ENCODE assay signal across 11 cellular contexts in the genomic region with DNA sequence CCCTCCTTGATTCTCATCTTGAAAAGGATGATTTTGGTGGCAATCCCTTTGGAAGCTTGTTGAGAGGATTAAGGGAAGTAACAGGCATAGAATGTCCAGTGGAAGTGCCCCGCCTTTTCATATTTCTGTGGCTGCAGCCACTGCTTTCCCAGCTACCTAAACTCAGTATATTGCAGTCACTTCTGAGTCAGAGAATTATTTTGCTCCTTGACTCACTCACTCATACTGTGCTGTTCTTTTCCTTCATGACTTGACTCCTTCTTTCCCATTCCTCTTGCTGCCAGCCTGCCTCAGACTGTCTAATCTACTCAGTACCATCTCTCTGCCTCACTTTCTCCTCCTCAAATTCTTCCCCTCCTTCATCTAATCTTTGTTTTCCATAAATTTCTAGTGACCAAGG. TPM values are rescaled to one million over a fixed set of nuclear protein-coding genes. Genes with fewer than 3 reads are reported as not detected.
DNase-seq lines count a peak whose midpoint lies in the region; ATAC-seq and TF ChIP-seq lines count a peak whose summit lies in the region.
"Had no signal": no experiment of that assay in that cellular context is flagged by ENCODE, and none has a peak within 500 bp of the region (broad histone marks: within the 10 kb centered on the region; RNA-seq: fewer than 3 reads in every experiment).

No MANE protein-coding gene starts in this region.

- no peak overlapping the region for H3K4me3 ChIP-seq in Panc1 (ENCODE audit: low read depth in 2 of 2, low read length in 2 of 2)
- H3K4me3 ChIP-seq: right lobe of liver had no signal

- no peaks in the 10 kb centered on the region for H3K9me3 ChIP-seq in Panc1 (ENCODE audit: control insufficient read depth, insufficient read depth, low read depth, low read length)
- H3K9me3 ChIP-seq: right lobe of liver had no signal

- POLR2A ChIA-PET in Panc1 (lab: Charles Lee): no interaction called here

- no TSS peak for BruUV-seq in Panc1 (replicated peaks; lab: Mats Ljungman, UMichigan)

- H3K4me1 ChIP-seq in Panc1 (ENCODE audit: control insufficient read depth, insufficient read depth, low read length): peaks cover 3% of the 10 kb centered on the region; the same call in 1 of the 2 replicates
- H3K4me1 ChIP-seq: right lobe of liver had no signal

- in situ Hi-C loops in Panc1 (cut with HindIII; ENCODE audit: low pct_unique_long_range_greater_than_20kb, low sequenced_read_pairs): loop anchor here (25.0 kb wide), 1 partner anchor 182 kb away; no protein-coding TSS in a partner anchor

- H3K27ac ChIP-seq in Panc1 (ENCODE audit: low read length) (no peak overlapping the region), epithelial cell of prostate (peak overlapping the region; percentile 52)
- H3K27ac ChIP-seq: right lobe of liver had no signal

- ATAC-seq in Panc1 (peak; percentile 53; the same call in 1 of the 2 replicates), sciatic nerve (no peak), GM19035 (IDR thresholded peaks at IDR 0.05; ENCODE audit: unreplicated experiment) (no peak), HG03521 (IDR thresholded peaks at IDR 0.05; ENCODE audit: unreplicated experiment) (no peak)
- ATAC-seq: right lobe of liver had no signal

- intact Hi-C loops in Panc1 (cut with micrococcal nuclease; ENCODE audit: unreplicated experiment) (no loop called here), sciatic nerve (cut with DNase I) (no loop called here)

- H3K27me3 ChIP-seq in Panc1 (ENCODE audit: control insufficient read depth, insufficient read depth, low read length): no peaks in the 10 kb centered on the region
- H3K27me3 ChIP-seq: right lobe of liver had no signal

- CTCF ChIA-PET in Panc1 (lab: Charles Lee): no interaction called here

- H3K36me3 ChIP-seq in Panc1 (ENCODE audit: control insufficient read depth, insufficient read depth, low read length): no peaks in the 10 kb centered on the region
- H3K36me3 ChIP-seq: right lobe of liver had no signal

- DNase-seq in HCEC 1CT: peak; percentile 82
- peak; percentile 15 for DNase-seq in Panc1 (ENCODE audit: low read depth, low spot score)
- peak; percentile 29 for DNase-seq in epithelial cell of prostate (ENCODE audit: low read depth, low spot score)
- peak; percentile 77 for DNase-seq in renal cortical epithelial cell (ENCODE audit: low read depth)
- no peak for DNase-seq in sciatic nerve (ENCODE audit: low spot score)
- no peak for DNase-seq in hippocampal formation (lab: John Stamatoyannopoulos, UW)
- DNase-seq: activated CD4-positive, alpha-beta T cell treated with anti-CD3 and anti-CD28 coated beads, Interleukin-2, amount 50 U/mL, for 48 hours; NCI-H1436 treated with DMSO at 0.1 percent for 48 hours; right lobe of liver had no signal

- no peak for TF ChIP-seq CTCF in Panc1 (IDR thresholded peaks at IDR 0.05)

RNA-seq across cellular contexts. Expression of a gene that starts 26.5 kb away (rescaled TPM):
- total RNA-seq in Panc1 (2021; ENCODE audit: unreplicated experiment): 76.6 TPM
- polyA plus RNA-seq in Panc1 (2012; ENCODE audit: insufficient read length): 25.0 TPM
- 35.8 and 125 TPM in 2 replicates for total RNA-seq in renal cortical epithelial cell
- total RNA-seq in sciatic nerve: 78.3 TPM

Comparison
In these comparisons a context has a peak if more than half of its experiments do, and no peak if none do; other contexts are left out.
1. DNase-seq: peak in HCEC 1CT (single experiment), Panc1 (single experiment), epithelial cell of prostate (single experiment) and renal cortical epithelial cell (single experiment); none in sciatic nerve (single experiment) and hippocampal formation (0 of 2).